ENCODE assay signal across 23 cellular contexts in genomic region chr3:105130911-105131310, GRCh38.
"Had no signal": no experiment of that assay in that cellular context is flagged by ENCODE, and none has a peak within 500 bp of the region (broad histone marks: within the 10 kb centered on the region; RNA-seq: fewer than 3 reads in every experiment).

No MANE protein-coding gene starts in this region.

- ATAC-seq: foreskin keratinocyte, gastroesophageal sphincter, heart left ventricle, left cardiac atrium, left lung, left ventricle myocardium superior, lower lobe of right lung, mucosa of descending colon had no signal

- H3K9me3 ChIP-seq: colonic mucosa had no signal

- H3K36me3 ChIP-seq: colonic mucosa, esophagus muscularis mucosa, gastroesophageal sphincter, heart left ventricle, left lung, lower lobe of right lung had no signal

- FAIRE-seq: endothelial cell of umbilical vein, frontal cortex, islet of Langerhans, keratinocyte had no signal

- H3K4me1 ChIP-seq: colonic mucosa, esophagus muscularis mucosa, foreskin keratinocyte, gastroesophageal sphincter, heart left ventricle, left lung, lower lobe of right lung had no signal

- H3K4me3 ChIP-seq: colonic mucosa, dorsolateral prefrontal cortex, esophagus muscularis mucosa, gastroesophageal sphincter, heart left ventricle, left lung, lower lobe of right lung, mucosa of descending colon had no signal

- H3K4me1 Mint-ChIP-seq: mesothelial cell of epicardium, naive B cell had no signal

- H3K27me3 ChIP-seq: colonic mucosa, dorsolateral prefrontal cortex, esophagus muscularis mucosa, foreskin keratinocyte, gastroesophageal sphincter, heart left ventricle, left lung had no signal

- H3K27ac Mint-ChIP-seq: mesothelial cell of epicardium, naive B cell had no signal

- H3K27ac ChIP-seq: colonic mucosa, dorsolateral prefrontal cortex, esophagus muscularis mucosa, foreskin keratinocyte, gastroesophageal sphincter, heart left ventricle, left lung, lower lobe of right lung had no signal

- DNase-seq: colonic mucosa; cortex of kidney; dermis blood vessel endothelial cell; dorsolateral prefrontal cortex; effector CD4-positive, alpha-beta T cell; effector memory CD4-positive, alpha-beta T cell; foreskin keratinocyte; heart left ventricle; hippocampal formation; left cardiac atrium; left lung; left ventricle myocardium superior; lower lobe of right lung; mesenchymal stem cell; mucosa of descending colon; naive B cell had no signal

- H3K4me3 Mint-ChIP-seq: mesothelial cell of epicardium, naive B cell had no signal
